26 cellular contexts compared by ENCODE assay signal in genomic region chr2:85022232-85022631, GRCh38. TPM values are rescaled to one million over a fixed set of nuclear protein-coding genes. Genes with fewer than 3 reads are reported as not detected.
DNase-seq lines count a peak whose midpoint lies in the region; ATAC-seq, FAIRE-seq and TF ChIP-seq lines count a peak whose summit lies in the region.
"Had no signal": no experiment of that assay in that cellular context is flagged by ENCODE, and none has a peak within 500 bp of the region (broad histone marks: within the 10 kb centered on the region; RNA-seq: fewer than 3 reads in every experiment).

No MANE protein-coding gene starts in this region.

- H3K4me3 Mint-ChIP-seq in activated T-cell treated with anti-CD3 and anti-CD28 coated beads, Interleukin-2, amount 50 U/mL, for 24 hours, result no peak overlapping the region
- no peak overlapping the region for H3K4me3 Mint-ChIP-seq in WTC11
- H3K4me3 Mint-ChIP-seq in effector memory CD8-positive, alpha-beta T cell, result no peak overlapping the region
- H3K4me3 Mint-ChIP-seq: CD14-positive monocyte; CD4-positive, alpha-beta memory T cell; H9 had no signal

- H3K27me3 Mint-ChIP-seq in activated T-cell treated with anti-CD3 and anti-CD28 coated beads, Interleukin-2, amount 50 U/mL, for 24 hours, result no peaks in the 10 kb centered on the region
- H3K27me3 Mint-ChIP-seq in WTC11 (ENCODE audit: low read depth), result no peaks in the 10 kb centered on the region
- no peaks in the 10 kb centered on the region for H3K27me3 Mint-ChIP-seq in effector memory CD8-positive, alpha-beta T cell
- H3K27me3 Mint-ChIP-seq: CD4-positive, alpha-beta memory T cell had no signal

- no peak overlapping the region for H3K4me2 ChIP-seq in HepG2 (ENCODE audit: low read depth, low read length)
- H3K4me2 ChIP-seq: A549; BLaER1 treated with 17β-estradiol and CSF1 and Interleukin-3, amounts not matched to agents 10 nM and 100 nM had no signal

- H3K4me1 ChIP-seq in HepG2 (ENCODE audit: insufficient read depth, low read length), result peaks cover 25% of the 10 kb centered on the region
- H3K4me1 ChIP-seq in gastrocnemius medialis, result peaks cover 7 to 14% of the 10 kb centered on the region in 2 donors
- H3K4me1 ChIP-seq: BE2C had no signal

- 95% methylated on average over 5 of the region's 5 CpGs for WGBS in HepG2 (ENCODE audit: low lambda C conversion rate)

- in situ Hi-C loops in HepG2 (cut with HindIII; ENCODE audit: extremely low pct_ligation_motif_present, low pct_unique_long_range_greater_than_20kb) (no loop called here), gastrocnemius medialis (cut with MboI; ENCODE audit: low sequenced_read_pairs in 4 of 4) (no loop called here)

- peaks cover 59% of the 10 kb centered on the region for H3K36me3 Mint-ChIP-seq in activated T-cell treated with anti-CD3 and anti-CD28 coated beads, Interleukin-2, amount 50 U/mL, for 24 hours (ENCODE audit: low read depth)
- peaks cover 9% of the 10 kb centered on the region for H3K36me3 Mint-ChIP-seq in WTC11
- peaks cover 36% of the 10 kb centered on the region for H3K36me3 Mint-ChIP-seq in effector memory CD8-positive, alpha-beta T cell (ENCODE audit: insufficient read depth)

- H3K9ac ChIP-seq in HepG2 (ENCODE audit: insufficient read depth, low read depth, low read length), result no peak overlapping the region
- H3K9ac ChIP-seq: BLaER1 treated with 17β-estradiol and CSF1 and Interleukin-3, amounts not matched to agents 10 nM and 100 nM; GM23248 had no signal

- no peak for TF ChIP-seq CTCF in WTC11 (IDR thresholded peaks at IDR 0.05)
- no peak for TF ChIP-seq CTCF in HepG2 (CRISPR knock-in tag; IDR thresholded peaks at IDR 0.05)
- TF ChIP-seq CTCF in gastrocnemius medialis (IDR thresholded peaks at IDR 0.05 in 4 of 5, conservative IDR thresholded peaks at IDR 0.05 in 1 of 5), result no peak

- peaks cover 39% of the 10 kb centered on the region for H4K20me1 ChIP-seq in HepG2 (ENCODE audit: insufficient read depth, low read length)

- no TSS peak for BruUV-seq in HepG2 (replicated peaks; lab: Mats Ljungman, UMichigan)

- no peak overlapping the region for H2AFZ ChIP-seq in HepG2 (ENCODE audit: low read length)
- H2AFZ ChIP-seq: GM23248 had no signal

- ATAC-seq in WTC11, result no peak
- ATAC-seq in HepG2, result no peak
- ATAC-seq in effector memory CD8-positive, alpha-beta T cell (replicated peaks), result no peak
- ATAC-seq in gastrocnemius medialis, result no peak
- no peak for ATAC-seq in HG02840 (IDR thresholded peaks at IDR 0.05; ENCODE audit: low FRiP score, unreplicated experiment)
- ATAC-seq: A549, HCT116 had no signal

- peaks cover 54% of the 10 kb centered on the region for H3K4me1 Mint-ChIP-seq in activated T-cell treated with anti-CD3 and anti-CD28 coated beads, Interleukin-2, amount 50 U/mL, for 24 hours (ENCODE audit: low read depth)
- peaks cover 33% of the 10 kb centered on the region for H3K4me1 Mint-ChIP-seq in WTC11
- H3K4me1 Mint-ChIP-seq in effector memory CD8-positive, alpha-beta T cell (ENCODE audit: low read depth in 2 of 2), result peaks cover 20 to 55% of the 10 kb centered on the region in 2 donors

- H3K36me3 ChIP-seq in HepG2 (replicated peaks in 1 of 2; ENCODE audit: control insufficient read depth in 1 of 2, insufficient read depth in 2 of 2, low read length in 2 of 2), result peaks cover 3 to 4% of the 10 kb centered on the region in 2 experiments; a peak in 4 of 5 replicates
- no peaks in the 10 kb centered on the region for H3K36me3 ChIP-seq in gastrocnemius medialis
- H3K36me3 ChIP-seq: BE2C had no signal

- H3K9me3 ChIP-seq in HepG2 (ENCODE audit: low read length) (no peaks in the 10 kb centered on the region), gastrocnemius medialis (no peaks in the 10 kb centered on the region)
- H3K9me3 ChIP-seq: A549, BE2C had no signal

- TF ChIP-seq RAD21 in HepG2 (CRISPR knock-in tag; IDR thresholded peaks at IDR 0.05), result no peak

- no peak overlapping the region for H3K4me3 ChIP-seq in HepG2 (replicated peaks in 1 of 3; ENCODE audit: insufficient read depth in 1 of 3, low read depth in 2 of 3, low read length in 3 of 3)
- H3K4me3 ChIP-seq in gastrocnemius medialis, result no peak overlapping the region
- H3K4me3 ChIP-seq: A549; BLaER1 treated with 17β-estradiol and CSF1 and Interleukin-3, amounts not matched to agents 10 nM and 100 nM; GM23248 had no signal

- H3K79me2 ChIP-seq in HepG2 (ENCODE audit: insufficient read depth, low read length), result peaks cover 78% of the 10 kb centered on the region

- H3K27ac ChIP-seq in HepG2 (ENCODE audit: extremely low read length, insufficient read depth, low read length) (no peak overlapping the region), gastrocnemius medialis (no peak overlapping the region)
- H3K27ac ChIP-seq: A549; BLaER1 treated with 17β-estradiol and CSF1 and Interleukin-3, amounts not matched to agents 10 nM and 100 nM; GM23248 had no signal

- peak overlapping the region; percentile 37 for H3K27ac Mint-ChIP-seq in activated T-cell treated with anti-CD3 and anti-CD28 coated beads, Interleukin-2, amount 50 U/mL, for 24 hours
- peak overlapping the region; percentile 87 for H3K27ac Mint-ChIP-seq in WTC11
- H3K27ac Mint-ChIP-seq in effector memory CD8-positive, alpha-beta T cell, result no peak overlapping the region

- POLR2A ChIA-PET in WTC11 (lab: Charles Lee) (no interaction called here), HepG2 (lab: Yijun Ruan, JAX) (interaction anchor here (0.7 kb wide), 1 partner anchor 297 kb away, joined by 3 read pairs; no protein-coding TSS in a partner anchor)

- CTCF ChIA-PET in WTC11 (lab: Charles Lee), result interaction anchor here (0.6 to 2.0 kb wide), 2 partner anchors 96 to 633 kb away, joined by 3 to 12 read pairs; no protein-coding TSS in a partner anchor
- CTCF ChIA-PET in HepG2 (lab: Yijun Ruan, JAX; ENCODE audit: low intra/inter-chr PET ratio, low total read pairs), result no interaction called here

- intact Hi-C loops in HepG2 (cut with micrococcal nuclease; ENCODE audit: unreplicated experiment) (no loop called here), gastrocnemius medialis (cut with DNase I; ENCODE audit: low total_unique reads) (no loop called here)

- no peak for TF ChIP-seq EP300 in HepG2 (IDR thresholded peaks at IDR 0.05; ENCODE audit: low read depth in 2 of 2, low read length in 2 of 2)
- TF ChIP-seq EP300 in HepG2 (CRISPR knock-in tag; IDR thresholded peaks at IDR 0.05; ENCODE audit: borderline replicate concordance), result no peak

- TF ChIP-seq POLR2A in HepG2 (IDR thresholded peaks at IDR 0.05; ENCODE audit: insufficient read depth in 1 of 2, low read depth in 2 of 2, low read length in 2 of 2) (no peak), gastrocnemius medialis (IDR thresholded peaks at IDR 0.05) (no peak)

- FAIRE-seq in HepG2 (lab: Jason Lieb, UNC), result no peak
- FAIRE-seq: A549, GM12891, GM18507 had no signal

- H3K27me3 ChIP-seq in HepG2 (ENCODE audit: control insufficient read depth in 1 of 2, insufficient read depth in 2 of 2, low read length in 2 of 2), result no peaks in the 10 kb centered on the region
- H3K27me3 ChIP-seq in gastrocnemius medialis, result no peaks in the 10 kb centered on the region
- H3K27me3 ChIP-seq: BE2C; BLaER1 treated with 17β-estradiol and CSF1 and Interleukin-3, amounts not matched to agents 10 nM and 100 nM had no signal

- H3K9me3 Mint-ChIP-seq in activated T-cell treated with anti-CD3 and anti-CD28 coated beads, Interleukin-2, amount 50 U/mL, for 24 hours, result no peaks in the 10 kb centered on the region
- 0 out of 2 replicates have a peak, but pooled peaks cover 4% of the 10 kb centered on the region for H3K9me3 Mint-ChIP-seq in WTC11
- H3K9me3 Mint-ChIP-seq in effector memory CD8-positive, alpha-beta T cell, result no peaks in the 10 kb centered on the region
- H3K9me3 Mint-ChIP-seq: CD4-positive, alpha-beta memory T cell had no signal

- no peak for DNase-seq in activated T-cell treated with anti-CD3 and anti-CD28 coated beads, Interleukin-2, amount 50 U/mL, for 24 hours
- DNase-seq in activated T-cell treated with anti-CD3 and anti-CD28 coated beads, Interleukin-2, amount 50 U/mL, for 1 hour, result no peak
- DNase-seq in WTC11 (ENCODE audit: low spot score) (no peak), HepG2 (ENCODE audit: low spot score) (no peak), gastrocnemius medialis (no peak), NCI-H1930 (lab: John Stamatoyannopoulos, UW) (no peak)
- no peak for DNase-seq in effector memory CD8-positive, alpha-beta T cell
- DNase-seq: 8988T; ACHN; AML-193; BE2C; Calu3; CD4-positive, alpha-beta memory T cell; COR-L47; DMS53; DMS79 treated with DMSO at 0.1 percent for 48 hours; GF-D8; GM23248; H9 had no signal

TF ChIP-seq in WTC11, 78 proteins besides CTCF, POLR2A, EP300 and RAD21:
- TF ChIP-seq NFYB (CRISPR knock-in tag; conservative IDR thresholded peaks at IDR 0.05; ENCODE audit: low read depth), result no peak

TF ChIP-seq in HepG2, 621 proteins besides CTCF, POLR2A, EP300 and RAD21 (continues in another document):
- TF ChIP-seq ZFP36L1 (CRISPR knock-in tag; IDR thresholded peaks at IDR 0.05) (no peak), ZNF225 (CRISPR knock-in tag; IDR thresholded peaks at IDR 0.05) (no peak)

RNA-seq across cellular contexts. Expression of gene KCMF1, which starts 51.3 kb away (rescaled TPM):
- total RNA-seq in WTC11 (2021) (114 to 118 TPM (median 117 TPM) in 3 replicates), HepG2 (2016; rRNA removed; fragmentation: Illumina TruSeq; extraction: Trizol) (62.1 and 64.6 TPM in 2 replicates), gastrocnemius medialis (100 to 1,000 TPM; 158 to 178 (median 165) TPM)
- 70.3 and 83.0 TPM in 2 replicates for total RNA-seq in HepG2 (2016; cell fraction: cytosol; rRNA removed; fragmentation: Illumina TruSeq; extraction: Trizol; ENCODE audit: low read depth)
- 58.7 and 60.0 TPM in 2 replicates for total RNA-seq in HepG2 (2016; cell fraction: insoluble cytoplasmic fraction; rRNA removed; fragmentation: Illumina TruSeq; extraction: Trizol)
- total RNA-seq in HepG2 (2016; cell fraction: membrane; rRNA removed; fragmentation: Illumina TruSeq; extraction: Trizol), result 130 and 138 TPM in 2 replicates
- 26.8 and 30.5 TPM in 2 replicates for total RNA-seq in HepG2 (2016; cell fraction: nucleus; rRNA removed; fragmentation: Illumina TruSeq; extraction: Trizol)
- polyA plus RNA-seq in HepG2 (2011; rRNA removed), result 84.0 and 116 TPM in 2 replicates
- polyA plus RNA-seq in HepG2 (2011; cell fraction: cytosol; rRNA removed), result 56.6 and 82.6 TPM in 2 replicates
- 32.2 and 32.7 TPM in 2 replicates for polyA plus RNA-seq in HepG2 (2011; cell fraction: nucleus; rRNA removed)
- polyA plus RNA-seq in HepG2 (2012), result 88.5 and 102 TPM in 2 replicates
- polyA plus RNA-seq in HepG2 (2016; cell fraction: cytosol; fragmentation: Illumina TruSeq; extraction: Trizol; ENCODE audit: low read depth), result 102 and 116 TPM in 2 replicates
- 68.3 and 73.2 TPM in 2 replicates for polyA plus RNA-seq in HepG2 (2016; cell fraction: insoluble cytoplasmic fraction; fragmentation: Illumina TruSeq; extraction: Trizol; ENCODE audit: low read depth)
- polyA plus RNA-seq in HepG2 (2016; cell fraction: membrane; fragmentation: Illumina TruSeq; extraction: Trizol; ENCODE audit: low read depth), result 124 and 125 TPM in 2 replicates
- polyA plus RNA-seq in HepG2 (2016; cell fraction: nucleus; fragmentation: Illumina TruSeq; extraction: Trizol; ENCODE audit: insufficient read depth, low read depth), result 42.2 and 45.3 TPM in 2 replicates
- polyA minus RNA-seq in HepG2 (2011; rRNA and poly(A)+ RNA removed; ENCODE audit: low replicate concordance), result 60.2 and 78.6 TPM in 2 replicates
- 66.3 and 77.2 TPM in 2 replicates for polyA minus RNA-seq in HepG2 (2011; cell fraction: cytosol; rRNA and poly(A)+ RNA removed)
- polyA minus RNA-seq in HepG2 (2011; cell fraction: nucleus; rRNA and poly(A)+ RNA removed), result 32.3 and 45.8 TPM in 2 replicates

Comparison
In these comparisons a context has a peak if more than half of its experiments do, and no peak if none do; other contexts are left out.
1. H3K27ac Mint-ChIP-seq: peak in activated T-cell treated with anti-CD3 and anti-CD28 coated beads, Interleukin-2, amount 50 U/mL, for 24 hours (single experiment) and WTC11 (single experiment); none in effector memory CD8-positive, alpha-beta T cell (0 of 2).